15 cellular contexts compared by ENCODE assay signal in the genomic region with DNA sequence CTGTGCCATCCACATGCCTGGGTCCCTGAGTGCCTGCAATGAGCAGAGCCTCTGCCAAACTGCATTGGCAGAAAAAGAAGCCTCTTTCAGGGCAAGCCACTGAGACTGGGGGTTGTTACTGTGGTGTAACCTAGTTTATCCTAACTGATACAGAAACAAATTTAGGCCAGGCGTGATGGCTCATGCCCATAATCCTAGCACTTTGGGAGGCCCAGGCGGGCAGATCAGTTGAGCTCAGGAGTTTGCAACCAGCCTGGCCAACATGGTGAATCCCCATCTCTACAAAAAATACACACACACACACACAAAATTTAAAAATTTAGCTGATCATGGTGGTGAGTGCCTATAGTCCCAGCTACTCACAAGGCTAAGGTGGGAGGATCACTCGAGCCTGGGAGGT.
DNase-seq lines count a peak whose midpoint lies in the region; ATAC-seq and TF ChIP-seq lines count a peak whose summit lies in the region.
"Had no signal": no experiment of that assay in that cellular context is flagged by ENCODE, and none has a peak within 500 bp of the region (broad histone marks: within the 10 kb centered on the region; RNA-seq: fewer than 3 reads in every experiment).

No MANE protein-coding gene starts in this region.

- no peaks in the 10 kb centered on the region for H3K36me3 Mint-ChIP-seq in activated naive CD8-positive, alpha-beta T cell treated with anti-CD3 and anti-CD28 coated beads, Interleukin-2, amount 10 ng/mL, durations not matched to agents 7 days and 5 days
- no peaks in the 10 kb centered on the region for H3K36me3 Mint-ChIP-seq in activated naive CD8-positive, alpha-beta T cell treated with anti-CD3 and anti-CD28 coated beads, Interleukin-2, amount 50 U/mL, for 24 hours (ENCODE audit: low read depth)
- H3K36me3 Mint-ChIP-seq in H9 (ENCODE audit: insufficient read depth in 1 of 3, low read depth in 3 of 3): no peaks in the 10 kb centered on the region
- H3K36me3 Mint-ChIP-seq: CD8-positive, alpha-beta T cell had no signal

- H3K56ac ChIP-seq in H9 (ENCODE audit: insufficient read length, low read depth, low read length): no peak overlapping the region

- no peak overlapping the region for H2AK5ac ChIP-seq in H9 (ENCODE audit: insufficient read length, low read length)

- H2BK12ac ChIP-seq in H9 (ENCODE audit: insufficient read length, low read depth, low read length): no peak overlapping the region

- H3K4me1 ChIP-seq in H9 (ENCODE audit: insufficient read depth, low read length) (no peaks in the 10 kb centered on the region), sigmoid colon (no peaks in the 10 kb centered on the region)

- no peak overlapping the region for H3K27ac Mint-ChIP-seq in activated naive CD8-positive, alpha-beta T cell treated with anti-CD3 and anti-CD28 coated beads, Interleukin-2, amount 10 ng/mL, durations not matched to agents 7 days and 5 days
- H3K27ac Mint-ChIP-seq in activated naive CD8-positive, alpha-beta T cell treated with anti-CD3 and anti-CD28 coated beads, Interleukin-2, amount 50 U/mL, for 24 hours: no peak overlapping the region
- no peak overlapping the region for H3K27ac Mint-ChIP-seq in H9
- H3K27ac Mint-ChIP-seq: B cell; CD8-positive, alpha-beta T cell had no signal

- H4K91ac ChIP-seq in H9 (ENCODE audit: insufficient read length, low read depth, low read length): no peak overlapping the region

- no CpG with 5 or more reads among the region's 3 CpGs for WGBS in H9 (ENCODE audit: extremely low coverage, insufficient read length, low lambda C conversion rate)
- WGBS in sigmoid colon, 2 donors: 89 to 95% methylated on average over 3 of the region's 3 CpGs

- no peak overlapping the region for H3K14ac ChIP-seq in H9 (ENCODE audit: insufficient read depth, low read length)

- no peak overlapping the region for H2BK5ac ChIP-seq in H9 (ENCODE audit: insufficient read length, low read length)

- peak; percentile 0 for DNase-seq in activated naive CD8-positive, alpha-beta T cell treated with anti-CD3 and anti-CD28 coated beads, Interleukin-2, amount 10 ng/mL, durations not matched to agents 7 days and 5 days
- no peak for DNase-seq in activated naive CD8-positive, alpha-beta T cell treated with anti-CD3 and anti-CD28 coated beads, Interleukin-2, amount 50 U/mL, for 24 hours
- DNase-seq in H9: peak; percentile 9
- peak; percentile 32 for DNase-seq in islet precursor cell
- peak; percentile 20 for DNase-seq in sigmoid colon
- DNase-seq in NCI-H524 treated with DMSO at 0.1 percent for 48 hours (lab: John Stamatoyannopoulos, UW): no peak
- DNase-seq in medulla oblongata (ENCODE audit: extremely low spot score): no peak
- DNase-seq: Calu3; CD8-positive, alpha-beta T cell; DMS79 treated with DMSO at 0.1 percent for 48 hours; GOT3; H7 had no signal

- ATAC-seq in activated naive CD8-positive, alpha-beta T cell treated with anti-CD3 and anti-CD28 coated beads, Interleukin-2, amount 10 ng/mL, durations not matched to agents 7 days and 5 days (ENCODE audit: low read depth): no peak
- ATAC-seq in activated naive CD8-positive, alpha-beta T cell treated with anti-CD3 and anti-CD28 coated beads, Interleukin-2, amount 50 U/mL, for 24 hours: no peak
- ATAC-seq: CD8-positive, alpha-beta T cell; GM12878 had no signal

- no peak overlapping the region for H3T11ph ChIP-seq in H9 (ENCODE audit: low read length)

- H3K79me1 ChIP-seq in H9 (ENCODE audit: insufficient read depth, low read depth, low read length, poor library complexity, severe bottlenecking): no peaks in the 10 kb centered on the region

- peaks cover 12% of the 10 kb centered on the region for H3K27me3 Mint-ChIP-seq in activated naive CD8-positive, alpha-beta T cell treated with anti-CD3 and anti-CD28 coated beads, Interleukin-2, amount 10 ng/mL, durations not matched to agents 7 days and 5 days
- peaks cover 7% of the 10 kb centered on the region for H3K27me3 Mint-ChIP-seq in activated naive CD8-positive, alpha-beta T cell treated with anti-CD3 and anti-CD28 coated beads, Interleukin-2, amount 50 U/mL, for 24 hours
- peaks cover 9% of the 10 kb centered on the region for H3K27me3 Mint-ChIP-seq in H9 (ENCODE audit: low read depth)

- H3K4me2 ChIP-seq in H9 (ENCODE audit: insufficient read depth, insufficient read length, low read length): no peak overlapping the region
- H3K4me2 ChIP-seq: BLaER1 treated with 17β-estradiol and CSF1 and Interleukin-3, amounts not matched to agents 10 nM and 100 nM had no signal

- no peaks in the 10 kb centered on the region for H3K9me3 Mint-ChIP-seq in activated naive CD8-positive, alpha-beta T cell treated with anti-CD3 and anti-CD28 coated beads, Interleukin-2, amount 10 ng/mL, durations not matched to agents 7 days and 5 days
- no peaks in the 10 kb centered on the region for H3K9me3 Mint-ChIP-seq in activated naive CD8-positive, alpha-beta T cell treated with anti-CD3 and anti-CD28 coated beads, Interleukin-2, amount 50 U/mL, for 24 hours
- no peaks in the 10 kb centered on the region; a peak in 1 of 5 replicates for H3K9me3 Mint-ChIP-seq in H9
- H3K9me3 Mint-ChIP-seq: CD8-positive, alpha-beta T cell had no signal

- no peak overlapping the region for H3K18ac ChIP-seq in H9 (ENCODE audit: insufficient read length, low read depth, low read length)

- no peak overlapping the region for H3K9ac ChIP-seq in H9 (ENCODE audit: extremely low read depth, insufficient read length, low read length)
- H3K9ac ChIP-seq: BLaER1 treated with 17β-estradiol and CSF1 and Interleukin-3, amounts not matched to agents 10 nM and 100 nM had no signal

- TF ChIP-seq EP300 in sigmoid colon (IDR thresholded peaks at IDR 0.05): no peak

- H4K20me1 ChIP-seq in H9 (ENCODE audit: control insufficient read depth, insufficient read depth, insufficient read length): no peaks in the 10 kb centered on the region
- H4K20me1 ChIP-seq: BLaER1 treated with 17β-estradiol and CSF1 and Interleukin-3, amounts not matched to agents 10 nM and 100 nM had no signal

- no peak overlapping the region for H3K4me3 Mint-ChIP-seq in activated naive CD8-positive, alpha-beta T cell treated with anti-CD3 and anti-CD28 coated beads, Interleukin-2, amount 10 ng/mL, durations not matched to agents 7 days and 5 days
- H3K4me3 Mint-ChIP-seq in activated naive CD8-positive, alpha-beta T cell treated with anti-CD3 and anti-CD28 coated beads, Interleukin-2, amount 50 U/mL, for 24 hours: no peak overlapping the region
- no peak overlapping the region for H3K4me3 Mint-ChIP-seq in H9
- H3K4me3 Mint-ChIP-seq: B cell; CD8-positive, alpha-beta T cell had no signal

- no peaks in the 10 kb centered on the region for H3K9me3 ChIP-seq in H9 (ENCODE audit: control insufficient read depth, low read depth, low read length)
- no peaks in the 10 kb centered on the region for H3K9me3 ChIP-seq in sigmoid colon

- TF ChIP-seq CTCF in H9 (conservative IDR thresholded peaks at IDR 0.05) (no peak), sigmoid colon (IDR thresholded peaks at IDR 0.05) (no peak)

- H3K36me3 ChIP-seq in sigmoid colon: no peaks in the 10 kb centered on the region
- H3K36me3 ChIP-seq: BLaER1 treated with 17β-estradiol and CSF1 and Interleukin-3, amounts not matched to agents 10 nM and 100 nM had no signal

- no peaks in the 10 kb centered on the region for H3K79me2 ChIP-seq in H9 (ENCODE audit: insufficient read depth, low read length)

- intact Hi-C loops in sigmoid colon (cut with DNase I): no loop called here

- H2BK15ac ChIP-seq in H9 (ENCODE audit: low read depth, low read length): no peak overlapping the region

- H3K23me2 ChIP-seq in H9 (ENCODE audit: insufficient read length, low read depth, low read length, poor library complexity, severe bottlenecking): no peaks in the 10 kb centered on the region

- no peak overlapping the region for H3K23ac ChIP-seq in H9 (ENCODE audit: insufficient read length, low read depth, low read length)

- H3K27ac ChIP-seq in H9 (ENCODE audit: insufficient read length, low read depth, low read length) (no peak overlapping the region), sigmoid colon (no peak overlapping the region)
- H3K27ac ChIP-seq: BLaER1 treated with 17β-estradiol and CSF1 and Interleukin-3, amounts not matched to agents 10 nM and 100 nM had no signal

- H2BK20ac ChIP-seq in H9 (ENCODE audit: low read depth, low read length, poor library complexity, severe bottlenecking): no peak overlapping the region

- no peak overlapping the region for H2AFZ ChIP-seq in H9 (ENCODE audit: low read length)

- no peaks in the 10 kb centered on the region for H3K4me1 Mint-ChIP-seq in activated naive CD8-positive, alpha-beta T cell treated with anti-CD3 and anti-CD28 coated beads, Interleukin-2, amount 10 ng/mL, durations not matched to agents 7 days and 5 days
- H3K4me1 Mint-ChIP-seq in activated naive CD8-positive, alpha-beta T cell treated with anti-CD3 and anti-CD28 coated beads, Interleukin-2, amount 50 U/mL, for 24 hours: no peaks in the 10 kb centered on the region
- peaks cover 16 to 27% of the 10 kb centered on the region in 2 experiments for H3K4me1 Mint-ChIP-seq in H9
- H3K4me1 Mint-ChIP-seq: B cell had no signal

- no peak overlapping the region for H3K4ac ChIP-seq in H9 (ENCODE audit: low read depth, low read length)

- no peak overlapping the region for H4K8ac ChIP-seq in H9 (replicated peaks; ENCODE audit: insufficient read length, low read depth, low read length)

- no peak overlapping the region for H2BK120ac ChIP-seq in H9 (ENCODE audit: low read depth, low read length, poor library complexity, severe bottlenecking)

- H4K5ac ChIP-seq in H9 (ENCODE audit: insufficient read length, low read depth, low read length): no peak overlapping the region

- no peak for TF ChIP-seq POLR2A in sigmoid colon (IDR thresholded peaks at IDR 0.05)

- no peaks in the 10 kb centered on the region for H3K27me3 ChIP-seq in H9 (ENCODE audit: insufficient read depth, low read length)
- H3K27me3 ChIP-seq in sigmoid colon: no peaks in the 10 kb centered on the region
- H3K27me3 ChIP-seq: BLaER1 treated with 17β-estradiol and CSF1 and Interleukin-3, amounts not matched to agents 10 nM and 100 nM had no signal

- POLR2A ChIA-PET in activated naive CD8-positive, alpha-beta T cell treated with anti-CD3 and anti-CD28 coated beads, Interleukin-2, amount 10 ng/mL, durations not matched to agents 7 days and 5 days (lab: Charles Lee): no interaction called here

- H3K4me3 ChIP-seq in sigmoid colon: no peak overlapping the region
- H3K4me3 ChIP-seq: BLaER1 treated with 17β-estradiol and CSF1 and Interleukin-3, amounts not matched to agents 10 nM and 100 nM; GM12878 had no signal

Comparison
In these comparisons a context has a peak if more than half of its experiments do, and no peak if none do; other contexts are left out.
1. DNase-seq: peak in activated naive CD8-positive, alpha-beta T cell treated with anti-CD3 and anti-CD28 coated beads, Interleukin-2, amount 10 ng/mL, durations not matched to agents 7 days and 5 days (single experiment), H9 (single experiment), islet precursor cell (single experiment) and sigmoid colon (single experiment); none in activated naive CD8-positive, alpha-beta T cell treated with anti-CD3 and anti-CD28 coated beads, Interleukin-2, amount 50 U/mL, for 24 hours (single experiment), NCI-H524 treated with DMSO at 0.1 percent for 48 hours (single experiment) and medulla oblongata (single experiment).